ENCODE assay signal across 8 cellular contexts in genomic region chr18:64279-64678, GRCh38. TPM values are rescaled to one million over a fixed set of nuclear protein-coding genes. Genes with fewer than 3 reads are reported as not detected.
"Had no signal": no experiment of that assay in that cellular context is flagged by ENCODE, and none has a peak within 500 bp of the region (broad histone marks: within the 10 kb centered on the region; RNA-seq: fewer than 3 reads in every experiment).

No MANE protein-coding gene starts in this region.

RNA-seq across cellular contexts. Expression of gene TUBB8B, which starts 14.9 kb away (rescaled TPM):
- total RNA-seq: stomach, suprapubic skin, temporal lobe, thoracic aorta, tibial nerve, transverse colon, ureter, urinary bladder had no signal
